ENCODE assay signal across 1 cellular context in genomic region chr1:205631010-205631726, GRCh38.
TF ChIP-seq lines count a peak whose summit lies in the region.

No MANE protein-coding gene starts in this region.

TF ChIP-seq in K562, 482 proteins besides CTCF, POLR2A, EP300 and RAD21 (continued from another document and continues in another):
- TF ChIP-seq, protein P1, sequence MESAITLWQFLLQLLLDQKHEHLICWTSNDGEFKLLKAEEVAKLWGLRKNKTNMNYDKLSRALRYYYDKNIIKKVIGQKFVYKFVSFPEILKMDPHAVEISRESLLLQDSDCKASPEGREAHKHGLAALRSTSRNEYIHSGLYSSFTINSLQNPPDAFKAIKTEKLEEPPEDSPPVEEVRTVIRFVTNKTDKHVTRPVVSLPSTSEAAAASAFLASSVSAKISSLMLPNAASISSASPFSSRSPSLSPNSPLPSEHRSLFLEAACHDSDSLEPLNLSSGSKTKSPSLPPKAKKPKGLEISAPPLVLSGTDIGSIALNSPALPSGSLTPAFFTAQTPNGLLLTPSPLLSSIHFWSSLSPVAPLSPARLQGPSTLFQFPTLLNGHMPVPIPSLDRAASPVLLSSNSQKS (CRISPR knock-in tag; IDR thresholded peaks at IDR 0.05) = no peak
- TF ChIP-seq CBX3 (IDR thresholded peaks at IDR 0.05; ENCODE audit: borderline replicate concordance in 1 of 2, low read length in 2 of 2) = peak in 1 of 2 experiments; percentile 18; a peak in 1 of 3 replicates
- TF ChIP-seq MTA1 (IDR thresholded peaks at IDR 0.05; ENCODE audit: borderline replicate concordance) = 0 out of 2 replicates have a peak, but pooled peaks have one; percentile 40
- TF ChIP-seq BRF1 (IDR thresholded peaks at IDR 0.05; ENCODE audit: borderline replicate concordance, extremely low read depth, insufficient read length) = no peak
- TF ChIP-seq POLR2B (IDR thresholded peaks at IDR 0.05; ENCODE audit: low read depth, partially characterized antibody) = peak; percentile 69
- TF ChIP-seq NFIC (IDR thresholded peaks at IDR 0.05) = 0 out of 2 replicates have a peak, but pooled peaks have one; percentile 23
- TF ChIP-seq MXI1 (IDR thresholded peaks at IDR 0.05; ENCODE audit: low read depth, low read length) = no peak
- TF ChIP-seq E2F8 (IDR thresholded peaks at IDR 0.05; ENCODE audit: low read depth, partially characterized antibody) = peak; percentile 61
- TF ChIP-seq, protein P2, sequence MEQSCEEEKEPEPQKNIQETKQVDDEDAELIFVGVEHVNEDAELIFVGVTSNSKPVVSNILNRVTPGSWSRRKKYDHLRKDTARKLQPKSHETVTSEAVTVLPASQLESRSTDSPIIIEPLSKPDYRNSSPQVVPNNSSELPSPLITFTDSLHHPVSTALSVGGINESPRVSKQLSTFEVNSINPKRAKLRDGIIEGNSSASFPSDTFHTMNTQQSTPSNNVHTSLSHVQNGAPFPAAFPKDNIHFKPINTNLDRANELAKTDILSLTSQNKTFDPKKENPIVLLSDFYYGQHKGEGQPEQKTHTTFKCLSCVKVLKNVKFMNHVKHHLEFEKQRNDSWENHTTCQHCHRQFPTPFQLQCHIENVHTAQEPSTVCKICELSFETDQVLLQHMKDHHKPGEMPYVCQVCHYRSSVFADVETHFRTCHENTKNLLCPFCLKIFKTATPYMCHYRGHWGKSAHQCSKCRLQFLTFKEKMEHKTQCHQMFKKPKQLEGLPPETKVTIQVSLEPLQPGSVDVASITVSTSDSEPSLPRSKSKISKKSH (CRISPR knock-in tag; IDR thresholded peaks at IDR 0.05) = no peak
- no peak for TF ChIP-seq JUN (IDR thresholded peaks at IDR 0.05; ENCODE audit: borderline replicate concordance, low read depth, low read length)
- TF ChIP-seq JUN (CRISPR knock-in tag; IDR thresholded peaks at IDR 0.05; ENCODE audit: borderline replicate concordance) = no peak
- no peak for TF ChIP-seq HOXB6 (CRISPR knock-in tag; IDR thresholded peaks at IDR 0.05; ENCODE audit: borderline replicate concordance)
- TF ChIP-seq ZFP30 (CRISPR knock-in tag; IDR thresholded peaks at IDR 0.05; ENCODE audit: borderline replicate concordance) = no peak
- TF ChIP-seq, protein P3, sequence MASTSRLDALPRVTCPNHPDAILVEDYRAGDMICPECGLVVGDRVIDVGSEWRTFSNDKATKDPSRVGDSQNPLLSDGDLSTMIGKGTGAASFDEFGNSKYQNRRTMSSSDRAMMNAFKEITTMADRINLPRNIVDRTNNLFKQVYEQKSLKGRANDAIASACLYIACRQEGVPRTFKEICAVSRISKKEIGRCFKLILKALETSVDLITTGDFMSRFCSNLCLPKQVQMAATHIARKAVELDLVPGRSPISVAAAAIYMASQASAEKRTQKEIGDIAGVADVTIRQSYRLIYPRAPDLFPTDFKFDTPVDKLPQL (IDR thresholded peaks at IDR 0.05; ENCODE audit: extremely low read depth, insufficient read length) = no peak
- no peak for TF ChIP-seq ETS2 (tag; IDR thresholded peaks at IDR 0.05; ENCODE audit: borderline replicate concordance, poor library complexity, severe bottlenecking)
- TF ChIP-seq LEF1 (IDR thresholded peaks at IDR 0.05) = peak; percentile 94
- no peak; the same call in 1 of the 2 replicates for TF ChIP-seq TEAD4 (IDR thresholded peaks at IDR 0.05; ENCODE audit: low read length)
- TF ChIP-seq TEAD4 (CRISPR knock-in tag; IDR thresholded peaks at IDR 0.05; ENCODE audit: borderline replicate concordance) = no peak
- TF ChIP-seq TCF7 (IDR thresholded peaks at IDR 0.05; ENCODE audit: borderline replicate concordance) = peak; percentile 73; the same call in 1 of the 2 replicates
- peak; percentile 29; the same call in 1 of the 2 replicates for TF ChIP-seq ZBTB17 (CRISPR knock-in tag; IDR thresholded peaks at IDR 0.05)
- TF ChIP-seq HDAC2 (IDR thresholded peaks at IDR 0.05) = 0 out of 2 replicates have a peak, but pooled peaks have one; percentile 62
- no peak for TF ChIP-seq NUFIP1 (IDR thresholded peaks at IDR 0.05; ENCODE audit: partially characterized antibody)
- TF ChIP-seq ZKSCAN8 (CRISPR knock-in tag; IDR thresholded peaks at IDR 0.05) = no peak
- no peak for TF ChIP-seq HMGXB4 (CRISPR knock-in tag; IDR thresholded peaks at IDR 0.05)
- peak; percentile 78 for TF ChIP-seq CHD2 (IDR thresholded peaks at IDR 0.05; ENCODE audit: low read depth, low read length)
- no peak for TF ChIP-seq ZEB2 (IDR thresholded peaks at IDR 0.05)
- peak in 2 of 3 experiments; percentile 57 to 88; a peak in 5 of 6 replicates for TF ChIP-seq ZBTB11 (CRISPR knock-in tag; IDR thresholded peaks at IDR 0.05)
- TF ChIP-seq TCF7L2 (IDR thresholded peaks at IDR 0.05; ENCODE audit: low read depth, low read length) = no peak; the same call in 1 of the 2 replicates
- TF ChIP-seq XRCC4 (IDR thresholded peaks at IDR 0.05; ENCODE audit: extremely low read depth, insufficient read depth, insufficient read length) = no peak
- 0 out of 2 replicates have a peak, but pooled peaks have one; percentile 23 for TF ChIP-seq ATF4 (CRISPR knock-in tag; IDR thresholded peaks at IDR 0.05)
- TF ChIP-seq, protein P4, sequence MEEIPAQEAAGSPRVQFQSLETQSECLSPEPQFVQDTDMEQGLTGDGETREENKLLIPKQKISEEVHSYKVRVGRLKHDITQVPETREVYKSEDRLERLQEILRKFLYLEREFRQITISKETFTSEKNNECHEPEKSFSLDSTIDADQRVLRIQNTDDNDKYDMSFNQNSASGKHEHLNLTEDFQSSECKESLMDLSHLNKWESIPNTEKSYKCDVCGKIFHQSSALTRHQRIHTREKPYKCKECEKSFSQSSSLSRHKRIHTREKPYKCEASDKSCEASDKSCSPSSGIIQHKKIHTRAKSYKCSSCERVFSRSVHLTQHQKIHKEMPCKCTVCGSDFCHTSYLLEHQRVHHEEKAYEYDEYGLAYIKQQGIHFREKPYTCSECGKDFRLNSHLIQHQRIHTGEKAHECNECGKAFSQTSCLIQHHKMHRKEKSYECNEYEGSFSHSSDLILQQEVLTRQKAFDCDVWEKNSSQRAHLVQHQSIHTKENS (CRISPR knock-in tag; IDR thresholded peaks at IDR 0.05) = no peak
- peak; percentile 64 for TF ChIP-seq ZBTB40 (IDR thresholded peaks at IDR 0.05)
- no peak for TF ChIP-seq ZBTB40 (CRISPR knock-in tag; IDR thresholded peaks at IDR 0.05)
- no peak for TF ChIP-seq ZBTB7A (IDR thresholded peaks at IDR 0.05; ENCODE audit: borderline replicate concordance, control insufficient read depth, low read depth, low read length)
- TF ChIP-seq POLR2H (tag; IDR thresholded peaks at IDR 0.05; ENCODE audit: low read depth) = no peak
